In the genomic region with DNA sequence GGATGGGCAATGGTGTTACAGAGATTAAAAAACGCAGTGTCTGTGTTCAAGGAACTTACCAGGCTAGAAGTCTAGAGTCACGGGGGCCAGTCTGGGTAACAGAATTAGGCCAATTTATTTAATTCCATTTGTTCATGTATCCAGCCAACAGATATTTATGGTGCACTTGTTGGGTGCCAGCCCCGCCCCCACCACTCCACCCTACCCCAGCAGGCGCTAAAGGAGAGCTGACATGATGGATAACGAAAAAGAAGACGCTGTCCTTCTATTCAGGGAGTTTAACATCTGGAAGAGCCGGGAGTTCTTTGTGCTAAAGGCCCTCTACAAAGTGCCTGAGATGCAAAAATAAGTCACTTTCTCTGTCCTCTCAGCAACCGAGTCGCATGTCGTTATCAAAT, we compare ENCODE assay signal across 8 cellular contexts. TPM values are rescaled to one million over a fixed set of nuclear protein-coding genes. Genes with fewer than 3 reads are reported as not detected.
DNase-seq lines count a peak whose midpoint lies in the region; ATAC-seq, FAIRE-seq and TF ChIP-seq lines count a peak whose summit lies in the region.

No MANE protein-coding gene starts in this region.

- DNase-seq in GM12892 (ENCODE audit: insufficient read length) = no peak
- DNase-seq in foreskin fibroblast = peak in 1 of 2 donors; percentile 15
- DNase-seq in skeletal muscle cell (ENCODE audit: low read depth) = no peak
- no peak for DNase-seq in SW 1271 (lab: John Stamatoyannopoulos, UW)
- DNase-seq in posterior cingulate gyrus = no peak

- H3K4me3 ChIP-seq in WI38 (ENCODE audit: low read depth, low read length) = peak overlapping the region; percentile 79
- H3K4me3 ChIP-seq in foreskin fibroblast (ENCODE audit: low read depth in 1 of 2, low read length in 2 of 2) = peak overlapping the region; percentile 79
- H3K4me3 ChIP-seq in skeletal muscle cell (ENCODE audit: low read depth, low read length) = peak overlapping the region; percentile 94

- FAIRE-seq in GM12892 (lab: Jason Lieb, UNC) = peak; percentile 67

- no peak for ATAC-seq in HG03521 (IDR thresholded peaks at IDR 0.05; ENCODE audit: unreplicated experiment)
- ATAC-seq in activated CD4-positive, CD25-positive, alpha-beta regulatory T cell treated with anti-CD3 and anti-CD28 coated beads, Interleukin-2, amount 50 U/mL, for 24 hours = no peak

- TF ChIP-seq POLR2A in GM12892 (IDR thresholded peaks at IDR 0.05; ENCODE audit: low read depth, low read length) = no peak

- no peak for TF ChIP-seq CTCF in WI38 (IDR thresholded peaks at IDR 0.05; ENCODE audit: low read depth, low read length)
- TF ChIP-seq CTCF in foreskin fibroblast (IDR thresholded peaks at IDR 0.05; ENCODE audit: low read depth, low read length) = no peak

- intact Hi-C loops in posterior cingulate gyrus (cut with DNase I) = loop anchor here (5.0 kb wide), 2 partner anchors 61 to 186 kb away; a partner anchor contains a TSS

RNA-seq across cellular contexts. Expression of a gene that starts 1.1 kb away (rescaled TPM):
- 9.3 TPM for polyA plus RNA-seq in GM12892 (2012; ENCODE audit: missing spikeins)
